ENCODE assay signal across 9 cellular contexts in the genomic region with DNA sequence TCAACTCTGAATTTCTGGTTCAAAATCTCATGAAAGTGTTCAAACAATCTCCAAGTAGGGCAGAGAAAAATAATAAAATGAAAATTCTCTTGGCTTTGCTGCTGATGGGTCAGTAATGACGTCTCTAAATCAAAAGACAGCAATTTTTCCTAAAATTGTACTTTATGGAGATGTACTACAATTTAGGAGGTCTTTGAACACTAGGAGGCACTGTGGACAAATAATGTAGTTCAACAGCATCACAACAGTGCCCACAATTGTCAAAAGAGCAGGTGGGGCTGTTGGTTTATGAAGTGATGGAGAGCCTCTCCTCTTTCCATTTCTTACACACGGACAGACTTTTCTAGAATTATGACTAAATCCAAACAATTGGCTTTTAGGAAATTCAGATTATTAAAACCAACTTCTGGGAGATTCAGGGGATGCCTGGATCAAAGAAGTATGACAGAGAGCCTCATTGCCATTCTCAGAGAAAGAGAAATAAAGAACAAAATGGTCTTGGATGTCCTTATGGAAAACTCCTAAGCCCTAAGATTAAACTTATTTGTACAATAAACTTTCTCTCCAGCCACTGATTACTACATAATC. TPM values are rescaled to one million over a fixed set of nuclear protein-coding genes. Genes with fewer than 3 reads are reported as not detected.
A peak's percentile ranks its signal among the peaks of the same experiment; 100 is the strongest.
DNase-seq lines count a peak whose midpoint lies in the region; ATAC-seq and TF ChIP-seq lines count a peak whose summit lies in the region.
"Had no signal": no experiment of that assay in that cellular context is flagged by ENCODE, and none has a peak within 500 bp of the region (broad histone marks: within the 10 kb centered on the region; RNA-seq: fewer than 3 reads in every experiment).

No MANE protein-coding gene starts in this region.

- no peak overlapping the region for H3K9ac ChIP-seq in PC-3 (ENCODE audit: low read length)

- CTCF ChIA-PET in PC-3 (lab: Charles Lee) = no interaction called here

- H3K27ac Mint-ChIP-seq in activated T-cell treated with anti-CD3 and anti-CD28 coated beads, Interleukin-2, amount 50 U/mL, for 24 hours = no peak overlapping the region
- H3K27ac Mint-ChIP-seq: dendritic cell treated with granulocyte-macrophage colony-stimulating factor and Interleukin-4, amounts not matched to agents 40 ng/mL and 50 ng/mL, for 4 days had no signal

- no peaks in the 10 kb centered on the region for H3K27me3 Mint-ChIP-seq in activated T-cell treated with anti-CD3 and anti-CD28 coated beads, Interleukin-2, amount 50 U/mL, for 4 hours (ENCODE audit: low read depth)
- H3K27me3 Mint-ChIP-seq in activated T-cell treated with anti-CD3 and anti-CD28 coated beads, Interleukin-2, amount 50 U/mL, for 24 hours = no peaks in the 10 kb centered on the region
- H3K27me3 Mint-ChIP-seq: dendritic cell treated with granulocyte-macrophage colony-stimulating factor and Interleukin-4, amounts not matched to agents 40 ng/mL and 50 ng/mL, for 4 days had no signal

- H3K36me3 ChIP-seq in PC-3 (ENCODE audit: low read depth, low read length) = peaks cover 3% of the 10 kb centered on the region; the same call in 1 of the 2 replicates
- H3K36me3 ChIP-seq in thoracic aorta = peaks cover 65% of the 10 kb centered on the region

- no peaks in the 10 kb centered on the region for H4K20me1 ChIP-seq in PC-3 (ENCODE audit: low read length)

- peak; percentile 79 to 81 for ATAC-seq in activated T-cell treated with anti-CD3 and anti-CD28 coated beads, Interleukin-2, amount 50 U/mL, for 4 hours
- ATAC-seq in PC-3 (peak; percentile 80), thoracic aorta (ENCODE audit: insufficient number of reproducible peaks, low FRiP score, low read depth) (no peak), GM18907 (IDR thresholded peaks at IDR 0.05; ENCODE audit: unreplicated experiment) (no peak)

- POLR2A ChIA-PET in PC-3 (lab: Charles Lee; ENCODE audit: unreplicated experiment) = no interaction called here

- H3K4me1 ChIP-seq in PC-3 (ENCODE audit: insufficient read depth, low read length) (no peaks in the 10 kb centered on the region), thoracic aorta (ENCODE audit: control insufficient read depth in 1 of 2, low read depth in 2 of 2) (no peaks in the 10 kb centered on the region)

- intact Hi-C loops in PC-3 (cut with micrococcal nuclease) = loop anchor here (1.0 kb wide), 2 partner anchors 42 to 103 kb away; a partner anchor contains a TSS

- peaks cover 46% of the 10 kb centered on the region for H3K36me3 Mint-ChIP-seq in activated T-cell treated with anti-CD3 and anti-CD28 coated beads, Interleukin-2, amount 50 U/mL, for 4 hours (ENCODE audit: insufficient read depth)
- peaks cover 78% of the 10 kb centered on the region for H3K36me3 Mint-ChIP-seq in activated T-cell treated with anti-CD3 and anti-CD28 coated beads, Interleukin-2, amount 50 U/mL, for 24 hours (ENCODE audit: low read depth)

- no peaks in the 10 kb centered on the region for H3K27me3 ChIP-seq in PC-3 (ENCODE audit: low read length)
- no peaks in the 10 kb centered on the region for H3K27me3 ChIP-seq in thoracic aorta (replicated peaks; ENCODE audit: insufficient read depth)

- no peak overlapping the region for H3K4me2 ChIP-seq in PC-3 (ENCODE audit: low read length)

- TF ChIP-seq CTCF in PC-3 (conservative IDR thresholded peaks at IDR 0.05; ENCODE audit: low read depth, low read length) (peak; percentile 75), cardiac fibroblast (IDR thresholded peaks at IDR 0.05; ENCODE audit: low read depth, low read length) (peak; percentile 57), thoracic aorta (IDR thresholded peaks at IDR 0.05) (peak; percentile 57)

- no peaks in the 10 kb centered on the region for H3K9me2 ChIP-seq in PC-3 (replicated peaks; ENCODE audit: low read length)

- H3K4me3 Mint-ChIP-seq in activated T-cell treated with anti-CD3 and anti-CD28 coated beads, Interleukin-2, amount 50 U/mL, for 4 hours = no peak overlapping the region
- no peak overlapping the region for H3K4me3 Mint-ChIP-seq in activated T-cell treated with anti-CD3 and anti-CD28 coated beads, Interleukin-2, amount 50 U/mL, for 24 hours
- H3K4me3 Mint-ChIP-seq: dendritic cell treated with granulocyte-macrophage colony-stimulating factor and Interleukin-4, amounts not matched to agents 40 ng/mL and 50 ng/mL, for 4 days had no signal

- H3K4me3 ChIP-seq in PC-3 (ENCODE audit: low read length) = no peak overlapping the region
- H3K4me3 ChIP-seq in cardiac fibroblast (replicated peaks in 1 of 2; ENCODE audit: low read depth in 2 of 2, low read length in 2 of 2) = no peak overlapping the region
- H3K4me3 ChIP-seq in thoracic aorta = no peak overlapping the region

- no peak overlapping the region for H2AFZ ChIP-seq in PC-3 (ENCODE audit: low read length)

- no peaks in the 10 kb centered on the region for H3K9me3 Mint-ChIP-seq in activated T-cell treated with anti-CD3 and anti-CD28 coated beads, Interleukin-2, amount 50 U/mL, for 4 hours
- H3K9me3 Mint-ChIP-seq in activated T-cell treated with anti-CD3 and anti-CD28 coated beads, Interleukin-2, amount 50 U/mL, for 24 hours = no peaks in the 10 kb centered on the region
- H3K9me3 Mint-ChIP-seq: dendritic cell treated with granulocyte-macrophage colony-stimulating factor and Interleukin-4, amounts not matched to agents 40 ng/mL and 50 ng/mL, for 4 days had no signal

- BruUV-seq in PC-3 (replicated peaks; lab: Mats Ljungman, UMichigan) = no TSS peak

- H3K9me3 ChIP-seq in PC-3 (ENCODE audit: low read length) = no peaks in the 10 kb centered on the region
- no peaks in the 10 kb centered on the region for H3K9me3 ChIP-seq in thoracic aorta

- H3F3A ChIP-seq in PC-3 (ENCODE audit: low read length, unreplicated experiment) = no peaks in the 10 kb centered on the region

- H3K27ac ChIP-seq in PC-3 (ENCODE audit: low read length) = no peak overlapping the region
- no peak overlapping the region for H3K27ac ChIP-seq in thoracic aorta

- H3K4me1 Mint-ChIP-seq in activated T-cell treated with anti-CD3 and anti-CD28 coated beads, Interleukin-2, amount 50 U/mL, for 4 hours (ENCODE audit: low read depth) = peaks cover 2% of the 10 kb centered on the region
- no peaks in the 10 kb centered on the region for H3K4me1 Mint-ChIP-seq in activated T-cell treated with anti-CD3 and anti-CD28 coated beads, Interleukin-2, amount 50 U/mL, for 24 hours (ENCODE audit: low read depth)

- no peaks in the 10 kb centered on the region for H3K79me2 ChIP-seq in PC-3 (ENCODE audit: low read length)

- no peak for DNase-seq in activated T-cell treated with anti-CD3 and anti-CD28 coated beads, Interleukin-2, amount 50 U/mL, for 4 hours
- no peak for DNase-seq in activated T-cell treated with anti-CD3 and anti-CD28 coated beads, Interleukin-2, amount 50 U/mL, for 24 hours
- DNase-seq in LoVo (ENCODE audit: low spot score) = peak; percentile 52
- DNase-seq in PC-3 = peak; percentile 80
- peak; percentile 83 to 87 for DNase-seq in cardiac fibroblast (ENCODE audit: low read depth in 2 of 2)
- DNase-seq in kidney tubule cell (ENCODE audit: low spot score) = peak; percentile 68
- no peak for DNase-seq in thoracic aorta (ENCODE audit: low spot score)

RNA-seq across cellular contexts. Expression of a gene that starts 23.8 kb away (rescaled TPM):
- 10 to 100 TPM; 22.2 to 26.5 (median 22.6) TPM for total RNA-seq in activated T-cell treated with anti-CD3 and anti-CD28 coated beads, Interleukin-2, amount 50 U/mL, for 4 hours
- total RNA-seq in PC-3 (2014; rRNA removed) = 5.8 and 13.7 TPM in 2 replicates
- 10 to 100 TPM; 66.3 to 75.2 TPM for total RNA-seq in thoracic aorta

RNA-seq across cellular contexts. Expression of a gene that starts 38.8 kb away (rescaled TPM):
- 1 to 10 TPM in 1 of 3 donors, under 1 TPM in 2; 0.73 to 1.3 (median 0.79) TPM for total RNA-seq in activated T-cell treated with anti-CD3 and anti-CD28 coated beads, Interleukin-2, amount 50 U/mL, for 4 hours
- total RNA-seq in PC-3 (2014; rRNA removed) (4.6 and 6.6 TPM in 2 replicates), thoracic aorta (10 to 100 TPM in 1 of 2 donors, 1 to 10 TPM in 1; 9.1 to 19.6 TPM)

RNA-seq across cellular contexts. Expression of a gene that starts 39.4 kb away (rescaled TPM):
- under 1 TPM; 0.25 to 0.43 (median 0.32) TPM for total RNA-seq in activated T-cell treated with anti-CD3 and anti-CD28 coated beads, Interleukin-2, amount 50 U/mL, for 4 hours
- 0.58 TPM in 1 of 2 replicates, not detected in the other for total RNA-seq in PC-3 (2014; rRNA removed)
- total RNA-seq in thoracic aorta = 1 to 10 TPM; 3.2 to 3.4 TPM

RNA-seq across cellular contexts. Expression of a gene that starts 39.9 kb away (rescaled TPM):
- not detected for total RNA-seq in activated T-cell treated with anti-CD3 and anti-CD28 coated beads, Interleukin-2, amount 50 U/mL, for 4 hours
- total RNA-seq in PC-3 (2014; rRNA removed) (not detected in 2 replicates), thoracic aorta (10 to 100 TPM; 11.0 to 32.3 TPM)

RNA-seq across cellular contexts. Expression of a gene that starts 44.3 kb away (rescaled TPM):
- 1 to 10 TPM in 1 of 3 donors, under 1 TPM in 2; 0.56 to 1.2 (median 0.63) TPM for total RNA-seq in activated T-cell treated with anti-CD3 and anti-CD28 coated beads, Interleukin-2, amount 50 U/mL, for 4 hours
- total RNA-seq in PC-3 (2014; rRNA removed) (20.1 and 27.8 TPM in 2 replicates), thoracic aorta (10 to 100 TPM; 54.8 to 59.2 TPM)

Comparison
In these comparisons a context has a peak if more than half of its experiments do, and no peak if none do; other contexts are left out.
1. ATAC-seq: peak in activated T-cell treated with anti-CD3 and anti-CD28 coated beads, Interleukin-2, amount 50 U/mL, for 4 hours (2 of 2) and PC-3 (single experiment); none in thoracic aorta (single experiment) and GM18907 (single experiment).
2. DNase-seq: peak in LoVo (single experiment), PC-3 (single experiment), cardiac fibroblast (2 of 2) and kidney tubule cell (single experiment); none in activated T-cell treated with anti-CD3 and anti-CD28 coated beads, Interleukin-2, amount 50 U/mL, for 4 hours (single experiment), activated T-cell treated with anti-CD3 and anti-CD28 coated beads, Interleukin-2, amount 50 U/mL, for 24 hours (single experiment) and thoracic aorta (single experiment).
3. Peak in every context shown above with its lines, with median percentiles within 50 percentile points of each other: CTCF ChIP-seq.